Comparison of ENCODE assay signal across 18 cellular contexts in the genomic region with DNA sequence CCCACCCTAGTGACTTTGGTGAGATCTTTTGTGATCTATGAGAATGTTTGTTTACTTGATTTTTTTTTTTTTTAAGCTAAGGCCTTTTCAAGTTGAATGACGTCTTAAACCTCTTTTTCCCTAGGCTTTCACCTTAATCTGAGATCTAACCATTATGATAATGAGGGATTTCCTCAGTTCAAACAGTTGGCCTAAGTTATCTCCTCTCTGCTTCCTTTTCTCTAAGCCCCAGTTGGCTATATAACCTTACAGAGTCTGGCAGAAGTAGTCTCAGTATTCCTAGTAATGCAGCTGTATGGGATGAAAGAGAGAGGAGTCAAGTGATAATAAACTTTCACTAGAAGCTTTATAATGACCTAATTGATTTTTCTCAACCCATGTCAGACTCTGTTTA.
DNase-seq lines count a peak whose midpoint lies in the region; ATAC-seq and TF ChIP-seq lines count a peak whose summit lies in the region.
"Had no signal": no experiment of that assay in that cellular context is flagged by ENCODE, and none has a peak within 500 bp of the region (broad histone marks: within the 10 kb centered on the region; RNA-seq: fewer than 3 reads in every experiment).

No MANE protein-coding gene starts in this region.

- H3K4me1 Mint-ChIP-seq in CD8-positive, alpha-beta memory T cell = peaks cover 61 to 83% (median 75%) of the 10 kb centered on the region in 3 donors
- peaks cover 48% of the 10 kb centered on the region for H3K4me1 Mint-ChIP-seq in activated naive CD8-positive, alpha-beta T cell treated with anti-CD3 and anti-CD28 coated beads for 36 hours
- H3K4me1 Mint-ChIP-seq in natural killer cell = peaks cover 35 to 39% of the 10 kb centered on the region in 2 donors

- H3K27me3 Mint-ChIP-seq in CD8-positive, alpha-beta memory T cell = no peaks in the 10 kb centered on the region
- no peaks in the 10 kb centered on the region for H3K27me3 Mint-ChIP-seq in activated naive CD8-positive, alpha-beta T cell treated with anti-CD3 and anti-CD28 coated beads for 36 hours
- no peaks in the 10 kb centered on the region for H3K27me3 Mint-ChIP-seq in natural killer cell (ENCODE audit: low read depth in 2 of 2)

- H3K27ac Mint-ChIP-seq in CD8-positive, alpha-beta memory T cell = peak overlapping the region in 7 of 8 donors; percentile 16 to 68 (median 37)
- H3K27ac Mint-ChIP-seq in activated naive CD8-positive, alpha-beta T cell treated with anti-CD3 and anti-CD28 coated beads for 36 hours = peak overlapping the region; percentile 59
- peak overlapping the region; percentile 9 to 29 for H3K27ac Mint-ChIP-seq in natural killer cell

- CTCF ChIA-PET in CD8-positive, alpha-beta memory T cell (lab: Charles Lee) = no interaction called here

- no peaks in the 10 kb centered on the region for H3K9me3 Mint-ChIP-seq in CD8-positive, alpha-beta memory T cell
- H3K9me3 Mint-ChIP-seq in activated naive CD8-positive, alpha-beta T cell treated with anti-CD3 and anti-CD28 coated beads for 36 hours = no peaks in the 10 kb centered on the region
- H3K9me3 Mint-ChIP-seq in natural killer cell = no peaks in the 10 kb centered on the region

- H3K9me3 ChIP-seq in CD8-positive, alpha-beta memory T cell (ENCODE audit: low read length) = no peaks in the 10 kb centered on the region
- H3K9me3 ChIP-seq: uterus had no signal

- POLR2A ChIA-PET in CD8-positive, alpha-beta memory T cell (lab: Charles Lee) = no interaction called here

- no peak for DNase-seq in CD8-positive, alpha-beta memory T cell
- peak; percentile 16 for DNase-seq in KBM-7
- DNase-seq in activated naive CD8-positive, alpha-beta T cell treated with anti-CD3 and anti-CD28 coated beads for 36 hours = no peak
- DNase-seq in natural killer cell = no peak
- no peak for DNase-seq in NCI-H1048 (lab: John Stamatoyannopoulos, UW)
- no peak for DNase-seq in HUDEP-2 (lab: John Stamatoyannopoulos, UW; ENCODE audit: unreplicated experiment in 76 of 76)
- DNase-seq: anterior cingulate cortex; effector CD8-positive, alpha-beta T cell; HCEC 1CT; left ventricle myocardium superior; NCI-H1436 treated with DMSO at 0.1 percent for 48 hours; NCI-H774; PC-3; stimulated activated CD4-positive, alpha-beta T cell treated with anti-CD3 and anti-CD28 coated beads, Interleukin-2, amount 100 ng/mL, for 48 hours; substantia nigra; uterus had no signal

- H3K27me3 ChIP-seq in CD8-positive, alpha-beta memory T cell (ENCODE audit: insufficient read depth, low read length, poor library complexity, severe bottlenecking) = no peaks in the 10 kb centered on the region
- H3K27me3 ChIP-seq: uterus had no signal

- H3K36me3 Mint-ChIP-seq in CD8-positive, alpha-beta memory T cell = peaks cover 0 to 39% (median 12%) of the 10 kb centered on the region in 3 donors
- peaks cover 30% of the 10 kb centered on the region for H3K36me3 Mint-ChIP-seq in activated naive CD8-positive, alpha-beta T cell treated with anti-CD3 and anti-CD28 coated beads for 36 hours
- H3K36me3 Mint-ChIP-seq in natural killer cell = no peaks in the 10 kb centered on the region

- H3K27ac ChIP-seq in CD8-positive, alpha-beta memory T cell (ENCODE audit: low read depth, low read length) = no peak overlapping the region
- H3K27ac ChIP-seq: parathyroid adenoma, uterus had no signal

- in situ Hi-C loops in KBM-7 (cut with MboI; ENCODE audit: low pct_unique_long_range_greater_than_20kb, low sequenced_read_pairs) = no loop called here

- ATAC-seq in natural killer cell = no peak
- no peak for ATAC-seq in GM21825 (IDR thresholded peaks at IDR 0.05; ENCODE audit: unreplicated experiment)
- ATAC-seq: left ventricle myocardium superior, PC-3 had no signal

- peaks cover 26% of the 10 kb centered on the region for H3K4me1 ChIP-seq in CD8-positive, alpha-beta memory T cell (ENCODE audit: insufficient read depth, low read length)
- H3K4me1 ChIP-seq: parathyroid adenoma, uterus had no signal

- intact Hi-C loops in natural killer cell (cut with micrococcal nuclease) = no loop called here

- H3K4me3 Mint-ChIP-seq in CD8-positive, alpha-beta memory T cell = peak overlapping the region in 1 of 7 donors; percentile 18
- H3K4me3 Mint-ChIP-seq in activated naive CD8-positive, alpha-beta T cell treated with anti-CD3 and anti-CD28 coated beads for 36 hours = no peak overlapping the region
- H3K4me3 Mint-ChIP-seq in natural killer cell = no peak overlapping the region

- H3K4me3 ChIP-seq in CD8-positive, alpha-beta memory T cell (ENCODE audit: low read length) = no peak overlapping the region
- H3K4me3 ChIP-seq: uterus had no signal

- TF ChIP-seq CTCF in natural killer cell (IDR thresholded peaks at IDR 0.05) = no peak

- peaks cover 6% of the 10 kb centered on the region for H3K36me3 ChIP-seq in CD8-positive, alpha-beta memory T cell (ENCODE audit: insufficient read depth, low read length)
- H3K36me3 ChIP-seq: uterus had no signal
